ENCODE assay signal across 21 cellular contexts in genomic region chr5:169152946-169153345, GRCh38.
DNase-seq lines count a peak whose midpoint lies in the region; ATAC-seq, FAIRE-seq and TF ChIP-seq lines count a peak whose summit lies in the region.
"Had no signal": no experiment of that assay in that cellular context is flagged by ENCODE, and none has a peak within 500 bp of the region (broad histone marks: within the 10 kb centered on the region; RNA-seq: fewer than 3 reads in every experiment).

No MANE protein-coding gene starts in this region.

- H3K36me3 Mint-ChIP-seq in Caco-2 (ENCODE audit: insufficient read depth, unreplicated experiment) (peaks cover 12% of the 10 kb centered on the region), mesothelial cell of epicardium (peaks cover 8% of the 10 kb centered on the region)
- H3K36me3 Mint-ChIP-seq: IgD-negative memory B cell had no signal

- H3K9me3 Mint-ChIP-seq in Caco-2 (ENCODE audit: unreplicated experiment): peaks cover 9% of the 10 kb centered on the region
- peaks cover 14% of the 10 kb centered on the region for H3K9me3 Mint-ChIP-seq in mesothelial cell of epicardium

- no peak overlapping the region for H2AFZ ChIP-seq in smooth muscle cell (ENCODE audit: low read depth)
- H2AFZ ChIP-seq: GM23338 had no signal

- peak overlapping the region; percentile 33 for H3K27ac Mint-ChIP-seq in Caco-2 (ENCODE audit: unreplicated experiment)
- peak overlapping the region; percentile 79 for H3K27ac Mint-ChIP-seq in mesothelial cell of epicardium
- H3K27ac Mint-ChIP-seq: CD4-positive, alpha-beta T cell; GM23338; IgD-negative memory B cell had no signal

- BruUV-seq in Caco-2 (replicated peaks; lab: Mats Ljungman, UMichigan): no TSS peak

- H3K79me2 ChIP-seq in smooth muscle cell (ENCODE audit: low read depth): no peaks in the 10 kb centered on the region

- H3K27me3 ChIP-seq in Caco-2 (replicated peaks; ENCODE audit: control insufficient read depth, insufficient read depth, low read length) (no peaks in the 10 kb centered on the region), smooth muscle cell (ENCODE audit: low read depth) (no peaks in the 10 kb centered on the region)
- H3K27me3 ChIP-seq: BE2C had no signal

- H3K36me3 ChIP-seq in Caco-2 (ENCODE audit: control insufficient read depth, insufficient read depth, low read length) (no peaks in the 10 kb centered on the region), smooth muscle cell (ENCODE audit: low read depth) (no peaks in the 10 kb centered on the region)
- H3K36me3 ChIP-seq: BE2C had no signal

- no peaks in the 10 kb centered on the region for H4K20me1 ChIP-seq in smooth muscle cell (ENCODE audit: low read depth)

- H3K4me1 Mint-ChIP-seq in Caco-2 (ENCODE audit: low read depth, unreplicated experiment) (peaks cover 51% of the 10 kb centered on the region), mesothelial cell of epicardium (peaks cover 45% of the 10 kb centered on the region)
- H3K4me1 Mint-ChIP-seq: IgD-negative memory B cell had no signal

- H3K9me3 ChIP-seq in Caco-2: no peaks in the 10 kb centered on the region
- H3K9me3 ChIP-seq in smooth muscle cell (replicated peaks; ENCODE audit: low read depth): peaks cover under 1% of the 10 kb centered on the region
- H3K9me3 ChIP-seq: BE2C had no signal

- H3K4me3 ChIP-seq in Caco-2 (ENCODE audit: low read depth, low read length) (no peak overlapping the region), smooth muscle cell (no peak overlapping the region)
- H3K4me3 ChIP-seq: GM12878, GM23338 had no signal

- WGBS in smooth muscle cell (ENCODE audit: low lambda C conversion rate): 65% methylated on average over 7 of the region's 7 CpGs

- H3K4me1 ChIP-seq in Caco-2 (peaks cover 40% of the 10 kb centered on the region), smooth muscle cell (ENCODE audit: low read depth) (no peaks in the 10 kb centered on the region)

- H3K27me3 Mint-ChIP-seq in Caco-2 (ENCODE audit: insufficient read depth, unreplicated experiment) (no peaks in the 10 kb centered on the region), mesothelial cell of epicardium (ENCODE audit: low read depth) (peaks cover 3% of the 10 kb centered on the region)

- H3K27ac ChIP-seq in smooth muscle cell (ENCODE audit: low read depth): peak overlapping the region; percentile 5

- TF ChIP-seq CTCF in Caco-2 (IDR thresholded peaks at IDR 0.05; ENCODE audit: insufficient read depth in 1 of 2, low read depth in 1 of 2, low read length in 1 of 2, severe bottlenecking in 1 of 2, unreplicated experiment in 1 of 2): no peak
- TF ChIP-seq CTCF in mesothelial cell of epicardium (IDR thresholded peaks at IDR 0.05; ENCODE audit: unreplicated experiment): no peak
- no peak for TF ChIP-seq CTCF in smooth muscle cell (IDR thresholded peaks at IDR 0.05; ENCODE audit: borderline replicate concordance, insufficient read depth, poor library complexity, severe bottlenecking)

- intact Hi-C loops in Caco-2 (cut with micrococcal nuclease; ENCODE audit: unreplicated experiment): loop anchor here (2.0 kb wide), 1 partner anchor 70 kb away; no protein-coding TSS in a partner anchor

- DNase-seq in Caco-2: no peak
- peak; percentile 51 for DNase-seq in SK-N-DZ (ENCODE audit: low spot score)
- DNase-seq in mesothelial cell of epicardium (ENCODE audit: low spot score in 2 of 2, unreplicated experiment in 2 of 2): no peak
- DNase-seq in smooth muscle cell (lab: John Stamatoyannopoulos, UW; ENCODE audit: unreplicated experiment): no peak
- DNase-seq in GM12891 (ENCODE audit: insufficient read length, low spot score): no peak
- no peak for DNase-seq in pons (ENCODE audit: low spot score)
- DNase-seq: ACHN; C1 segment of cervical spinal cord; CD4-positive, alpha-beta T cell; DND-41; EL; HCEC 1CT; KBM-7 had no signal

- H3F3A ChIP-seq in smooth muscle cell (ENCODE audit: low read depth): peaks cover 4% of the 10 kb centered on the region

- FAIRE-seq in GM12891 (lab: Jason Lieb, UNC): no peak
- FAIRE-seq: GM12878, GM18507, H54, HepG2 had no signal

- TF ChIP-seq POLR2A in GM12891 (IDR thresholded peaks at IDR 0.05; ENCODE audit: low read depth, low read length): no peak

- H3K4me2 ChIP-seq in smooth muscle cell: peak overlapping the region; percentile 14
- H3K4me2 ChIP-seq: GM23338 had no signal

- POLR2A ChIA-PET in Caco-2 (lab: Charles Lee): no interaction called here

- CTCF ChIA-PET in Caco-2 (lab: Charles Lee): no interaction called here

- no peak for ATAC-seq in HG03571 (IDR thresholded peaks at IDR 0.05; ENCODE audit: unreplicated experiment)
- ATAC-seq: GM12878, GM23338, HepG2 had no signal

- H3K9ac ChIP-seq in smooth muscle cell (ENCODE audit: low read depth): no peak overlapping the region

- H3K4me3 Mint-ChIP-seq in Caco-2 (ENCODE audit: unreplicated experiment): no peak overlapping the region
- no peak overlapping the region for H3K4me3 Mint-ChIP-seq in mesothelial cell of epicardium
- H3K4me3 Mint-ChIP-seq: CD4-positive, alpha-beta T cell; GM23338; IgD-negative memory B cell had no signal

TF ChIP-seq in GM12891, 5 proteins besides CTCF, POLR2A, EP300 and RAD21:
- TF ChIP-seq SPI1 (IDR thresholded peaks at IDR 0.05; ENCODE audit: low read depth, low read length): no peak
- no peak for TF ChIP-seq TAF1 (IDR thresholded peaks at IDR 0.05; ENCODE audit: low read depth, low read length)
- TF ChIP-seq PAX5 (IDR thresholded peaks at IDR 0.05; ENCODE audit: insufficient read depth, low read length, severe bottlenecking): no peak
- no peak for TF ChIP-seq POLR2AphosphoS5 (IDR thresholded peaks at IDR 0.05; ENCODE audit: low read depth, low read length)
- TF ChIP-seq POU2F2 (IDR thresholded peaks at IDR 0.05; ENCODE audit: low read depth, low read length): no peak
